In genomic region chr5:167229751-167230150, GRCh38 we compare ENCODE assay signal across 17 cellular contexts.
A peak's percentile ranks its signal among the peaks of the same experiment; 100 is the strongest.
DNase-seq lines count a peak whose midpoint lies in the region; FAIRE-seq and TF ChIP-seq lines count a peak whose summit lies in the region.
"Had no signal": no experiment of that assay in that cellular context is flagged by ENCODE, and none has a peak within 500 bp of the region (broad histone marks: within the 10 kb centered on the region; RNA-seq: fewer than 3 reads in every experiment).

No MANE protein-coding gene starts in this region.

- H3K9me3 ChIP-seq in mammary epithelial cell (replicated peaks; ENCODE audit: insufficient read depth, low read length) (peaks cover 4% of the 10 kb centered on the region), breast epithelium (peaks cover 4 to 13% of the 10 kb centered on the region in 2 donors), keratinocyte (ENCODE audit: control insufficient read depth, low read depth, low read length) (no peaks in the 10 kb centered on the region), small intestine (ENCODE audit: control insufficient read depth, low read depth) (no peaks in the 10 kb centered on the region)

- FAIRE-seq in keratinocyte (lab: Jason Lieb, UNC) (peak; percentile 55), small intestine (lab: Jason Lieb, UNC) (no peak)
- FAIRE-seq: GM12878, GM18507, HepG2, K562 had no signal

- peak; percentile 19 for DNase-seq in mammary epithelial cell
- DNase-seq in breast epithelium (ENCODE audit: low spot score in 2 of 2) = no peak
- DNase-seq in epithelial cell of esophagus (ENCODE audit: low read depth) = peak; percentile 12
- DNase-seq in keratinocyte (ENCODE audit: low read depth, low spot score) = peak; percentile 38
- no peak for DNase-seq in HuH-7 (ENCODE audit: low spot score)
- no peak for DNase-seq in small intestine
- DNase-seq in stimulated activated CD4-positive, alpha-beta T cell treated with anti-CD3 and anti-CD28 coated beads, Interleukin-1b, Interleukin-23, amount 100 ng/mL, for 48 hours = no peak
- DNase-seq: Caco-2; CD8-positive, alpha-beta T cell; DND-41; HCEC 1CT; HFFc6 had no signal

- H3K9ac ChIP-seq in mammary epithelial cell (ENCODE audit: insufficient read depth, low read length) = no peak overlapping the region
- no peak overlapping the region for H3K9ac ChIP-seq in keratinocyte (ENCODE audit: control insufficient read depth, extremely low read depth, insufficient read depth, low read length)

- no peak overlapping the region for H3K4me3 ChIP-seq in mammary epithelial cell (replicated peaks in 1 of 3; ENCODE audit: insufficient read depth in 1 of 3, low read depth in 2 of 3, low read length in 3 of 3)
- no peak overlapping the region for H3K4me3 ChIP-seq in breast epithelium
- no peak overlapping the region for H3K4me3 ChIP-seq in epithelial cell of esophagus (ENCODE audit: low read length)
- H3K4me3 ChIP-seq in keratinocyte (ENCODE audit: control insufficient read depth in 2 of 3, extremely low read depth in 1 of 3, insufficient read depth in 2 of 3, low read depth in 1 of 3, low read length in 3 of 3) = no peak overlapping the region
- no peak overlapping the region for H3K4me3 ChIP-seq in small intestine (ENCODE audit: low read depth in 1 of 2, low read length in 2 of 2)
- H3K4me3 ChIP-seq: GM12878, K562 had no signal

- TF ChIP-seq POLR2A in breast epithelium (IDR thresholded peaks at IDR 0.05) = no peak

- no peaks in the 10 kb centered on the region for H3K9me1 ChIP-seq in keratinocyte (ENCODE audit: control insufficient read depth, extremely low read depth, insufficient read depth, low read length)

- H3K36me3 ChIP-seq in mammary epithelial cell (ENCODE audit: insufficient read depth, low read length) (no peaks in the 10 kb centered on the region), breast epithelium (no peaks in the 10 kb centered on the region), keratinocyte (ENCODE audit: control insufficient read depth in 2 of 2, extremely low read depth in 1 of 2, insufficient read depth in 2 of 2, low read length in 2 of 2) (no peaks in the 10 kb centered on the region), small intestine (ENCODE audit: control insufficient read depth in 2 of 2, insufficient read depth in 2 of 2, low read length in 2 of 2) (no peaks in the 10 kb centered on the region)

- H2AFZ ChIP-seq in mammary epithelial cell (ENCODE audit: low read depth, low read length) = peak overlapping the region; percentile 4
- no peak overlapping the region for H2AFZ ChIP-seq in keratinocyte (ENCODE audit: control insufficient read depth, low read length)

- in situ Hi-C loops in mammary epithelial cell (cut with MboI; ENCODE audit: low sequenced_read_pairs in 2 of 2) = no loop called here

- CTCF ChIA-PET in mammary epithelial cell (lab: Charles Lee; ENCODE audit: low non-redundant PET) = no interaction called here

- dilution Hi-C loops in mammary epithelial cell (cut with HindIII; ENCODE audit: low sequenced_read_pairs) = no loop called here
- dilution Hi-C loops in keratinocyte (cut with MboI; ENCODE audit: extremely low pct_ligation_motif_present, low sequenced_read_pairs) = no loop called here

- 45% methylated on average over 2 of the region's 2 CpGs for WGBS in mammary epithelial cell (ENCODE audit: low coverage, missing lambda C conversion rate)
- 72 to 82% (median 74%) methylated on average over 2 of the region's 2 CpGs for WGBS in small intestine, 3 donors

- peaks cover 10% of the 10 kb centered on the region for H3K4me1 ChIP-seq in mammary epithelial cell (ENCODE audit: insufficient read depth, low read length)
- no peaks in the 10 kb centered on the region for H3K4me1 ChIP-seq in breast epithelium
- peaks cover 2% of the 10 kb centered on the region for H3K4me1 ChIP-seq in keratinocyte (ENCODE audit: control insufficient read depth, extremely low read depth, insufficient read depth, low read length)
- no peaks in the 10 kb centered on the region for H3K4me1 ChIP-seq in small intestine (ENCODE audit: control insufficient read depth in 2 of 2, insufficient read depth in 1 of 2, low read depth in 1 of 2, low read length in 1 of 2)
- H3K4me1 ChIP-seq: Caco-2 had no signal

- no TSS peak for BruUV-seq in mammary epithelial cell (replicated peaks; lab: Mats Ljungman, UMichigan)

- TF ChIP-seq CTCF in mammary epithelial cell (conservative IDR thresholded peaks at IDR 0.05 in 1 of 2, IDR thresholded peaks at IDR 0.05 in 1 of 2; ENCODE audit: extremely low read depth in 1 of 2, insufficient read depth in 1 of 2, low read depth in 1 of 2, low read length in 2 of 2) = no peak
- no peak for TF ChIP-seq CTCF in breast epithelium (IDR thresholded peaks at IDR 0.05)
- TF ChIP-seq CTCF in epithelial cell of esophagus (IDR thresholded peaks at IDR 0.05; ENCODE audit: insufficient read depth, low read depth, low read length, missing control alignments) = no peak
- TF ChIP-seq CTCF in keratinocyte (optimal IDR thresholded peaks at IDR 0.05 in 1 of 3, IDR thresholded peaks at IDR 0.05 in 1 of 3, conservative IDR thresholded peaks at IDR 0.05 in 1 of 3; ENCODE audit: extremely low read depth in 1 of 3, insufficient read depth in 2 of 3, low read length in 3 of 3) = no peak

- H3K27ac ChIP-seq in mammary epithelial cell (ENCODE audit: insufficient read depth, low read depth, low read length) (no peak overlapping the region), breast epithelium (no peak overlapping the region), keratinocyte (ENCODE audit: control insufficient read depth, insufficient read depth, low read length) (no peak overlapping the region), small intestine (ENCODE audit: low read depth in 1 of 2, low read length in 1 of 2) (no peak overlapping the region)
- H3K27ac ChIP-seq: 22Rv1 had no signal

- H3K79me2 ChIP-seq in mammary epithelial cell (ENCODE audit: insufficient read depth, low read length) (no peaks in the 10 kb centered on the region), keratinocyte (ENCODE audit: control insufficient read depth, insufficient read depth, low read length) (no peaks in the 10 kb centered on the region)

- intact Hi-C loops in mammary epithelial cell (cut with micrococcal nuclease) (no loop called here), breast epithelium (cut with DNase I; ENCODE audit: low total_unique reads) (no loop called here)

- H3K27me3 ChIP-seq in mammary epithelial cell (ENCODE audit: insufficient read depth, low read length) = no peaks in the 10 kb centered on the region
- H3K27me3 ChIP-seq in breast epithelium = no peaks in the 10 kb centered on the region
- H3K27me3 ChIP-seq in keratinocyte (ENCODE audit: control insufficient read depth, extremely low read depth, insufficient read depth, low read length) = no peaks in the 10 kb centered on the region
- H3K27me3 ChIP-seq in small intestine (ENCODE audit: control insufficient read depth in 2 of 2, insufficient read depth in 2 of 2, low read length in 2 of 2) = no peaks in the 10 kb centered on the region

- no peak overlapping the region for H3K4me2 ChIP-seq in mammary epithelial cell (ENCODE audit: insufficient read depth, low read depth, low read length)
- no peak overlapping the region for H3K4me2 ChIP-seq in keratinocyte (ENCODE audit: control insufficient read depth, extremely low read depth, insufficient read depth, low read depth, low read length)

- H4K20me1 ChIP-seq in mammary epithelial cell (ENCODE audit: insufficient read depth, low read length) (no peaks in the 10 kb centered on the region), keratinocyte (ENCODE audit: control insufficient read depth, extremely low read depth, insufficient read depth, low read length) (no peaks in the 10 kb centered on the region)

Comparison
In these comparisons a context has a peak if more than half of its experiments do, and no peak if none do; other contexts are left out.
1. DNase-seq: peak in mammary epithelial cell (single experiment), epithelial cell of esophagus (single experiment) and keratinocyte (single experiment); none in breast epithelium (0 of 2), HuH-7 (single experiment), small intestine (single experiment) and stimulated activated CD4-positive, alpha-beta T cell treated with anti-CD3 and anti-CD28 coated beads, Interleukin-1b, Interleukin-23, amount 100 ng/mL, for 48 hours (single experiment).